ENCODE assay signal across 4 cellular contexts in genomic region chr17:18384271-18384670, GRCh38. TPM values are rescaled to one million over a fixed set of nuclear protein-coding genes. Genes with fewer than 3 reads are reported as not detected.
"Had no signal": no experiment of that assay in that cellular context is flagged by ENCODE, and none has a peak within 500 bp of the region (broad histone marks: within the 10 kb centered on the region; RNA-seq: fewer than 3 reads in every experiment).

No MANE protein-coding gene starts in this region.

RNA-seq across cellular contexts. Expression of gene EVPLL, which starts 6.7 kb away (rescaled TPM):
- total RNA-seq: temporal lobe, thoracic aorta, tibial nerve, uterus had no signal
